ENCODE assay signal across 9 cellular contexts in the genomic region with DNA sequence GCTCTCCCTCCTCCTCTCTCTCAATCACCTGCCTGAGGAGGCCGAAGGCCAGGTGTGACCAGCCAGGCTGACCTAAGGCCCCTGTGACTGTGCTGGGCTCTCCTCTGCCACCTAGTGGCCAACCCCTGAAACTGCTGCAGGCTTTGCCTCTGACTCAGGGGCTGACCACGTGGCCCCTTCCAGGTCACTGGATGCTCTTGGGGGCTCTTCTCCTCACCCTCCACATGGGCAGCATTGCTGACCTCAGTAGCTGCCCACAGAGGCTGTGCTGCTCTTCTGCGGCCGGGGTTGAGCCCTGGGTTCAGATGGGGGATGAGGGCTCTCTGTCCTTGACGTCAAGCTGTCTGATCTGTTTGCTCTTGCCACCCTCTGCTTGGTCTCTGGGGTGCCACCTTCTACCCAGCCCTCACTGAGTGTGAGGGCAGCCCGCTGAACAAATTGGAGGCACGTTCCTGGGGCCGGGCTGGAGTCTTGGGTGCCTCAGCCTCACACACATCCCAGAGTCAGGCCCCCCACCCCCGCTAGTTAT.
DNase-seq lines count a peak whose midpoint lies in the region; ATAC-seq and TF ChIP-seq lines count a peak whose summit lies in the region.
"Had no signal": no experiment of that assay in that cellular context is flagged by ENCODE, and none has a peak within 500 bp of the region (broad histone marks: within the 10 kb centered on the region; RNA-seq: fewer than 3 reads in every experiment).

No MANE protein-coding gene starts in this region.

- no peaks in the 10 kb centered on the region for H3K4me1 Mint-ChIP-seq in activated CD4-positive, alpha-beta memory T cell treated with anti-CD3 and anti-CD28 coated beads, Interleukin-2, amount 10 ng/mL, durations not matched to agents 7 days and 5 days
- no peaks in the 10 kb centered on the region for H3K4me1 Mint-ChIP-seq in naive thymus-derived CD8-positive, alpha-beta T cell

- POLR2A ChIA-PET in activated CD4-positive, alpha-beta memory T cell treated with anti-CD3 and anti-CD28 coated beads, Interleukin-2, amount 10 ng/mL, durations not matched to agents 7 days and 5 days (lab: Charles Lee): no interaction called here
- POLR2A ChIA-PET in naive thymus-derived CD8-positive, alpha-beta T cell (lab: Charles Lee): no interaction called here

- peak; percentile 92 to 99 for TF ChIP-seq CTCF in tibial artery (IDR thresholded peaks at IDR 0.05)

- peaks cover 7% of the 10 kb centered on the region for H3K27me3 Mint-ChIP-seq in activated CD4-positive, alpha-beta memory T cell treated with anti-CD3 and anti-CD28 coated beads, Interleukin-2, amount 10 ng/mL, durations not matched to agents 7 days and 5 days
- H3K27me3 Mint-ChIP-seq in naive thymus-derived CD8-positive, alpha-beta T cell: peaks cover 7 to 53% (median 22%) of the 10 kb centered on the region in 5 donors

- H3K4me3 ChIP-seq in tibial artery: no peak overlapping the region
- H3K4me3 ChIP-seq: SJSA1 had no signal

- H3K27ac ChIP-seq in tibial artery: no peak overlapping the region
- H3K27ac ChIP-seq: SJSA1 had no signal

- no peaks in the 10 kb centered on the region for H3K36me3 ChIP-seq in tibial artery
- H3K36me3 ChIP-seq: SJSA1 had no signal

- peak; percentile 68 for ATAC-seq in GM21526 (IDR thresholded peaks at IDR 0.05; ENCODE audit: low FRiP score, unreplicated experiment)
- peak; percentile 81 for ATAC-seq in esophagus mucosa
- peak in 1 of 2 donors; percentile 40 for ATAC-seq in naive thymus-derived CD8-positive, alpha-beta T cell

- H3K36me3 Mint-ChIP-seq in activated CD4-positive, alpha-beta memory T cell treated with anti-CD3 and anti-CD28 coated beads, Interleukin-2, amount 10 ng/mL, durations not matched to agents 7 days and 5 days (ENCODE audit: low read depth): no peaks in the 10 kb centered on the region
- peaks cover 0 to 9% (median 0%) of the 10 kb centered on the region in 3 donors for H3K36me3 Mint-ChIP-seq in naive thymus-derived CD8-positive, alpha-beta T cell

- CTCF ChIA-PET in activated CD4-positive, alpha-beta memory T cell treated with anti-CD3 and anti-CD28 coated beads, Interleukin-2, amount 10 ng/mL, durations not matched to agents 7 days and 5 days (lab: Charles Lee): no interaction called here

- no peak overlapping the region for H3K27ac Mint-ChIP-seq in activated CD4-positive, alpha-beta memory T cell treated with anti-CD3 and anti-CD28 coated beads, Interleukin-2, amount 10 ng/mL, durations not matched to agents 7 days and 5 days
- H3K27ac Mint-ChIP-seq in naive thymus-derived CD8-positive, alpha-beta T cell: no peak overlapping the region

- no peaks in the 10 kb centered on the region for H3K9me3 ChIP-seq in tibial artery
- H3K9me3 ChIP-seq: SJSA1 had no signal

- no peak overlapping the region for H3K4me3 Mint-ChIP-seq in activated CD4-positive, alpha-beta memory T cell treated with anti-CD3 and anti-CD28 coated beads, Interleukin-2, amount 10 ng/mL, durations not matched to agents 7 days and 5 days
- H3K4me3 Mint-ChIP-seq in naive thymus-derived CD8-positive, alpha-beta T cell: no peak overlapping the region

- peaks cover 0 to 14% (median 4%) of the 10 kb centered on the region in 4 donors for H3K4me1 ChIP-seq in tibial artery

- H3K9me3 Mint-ChIP-seq in activated CD4-positive, alpha-beta memory T cell treated with anti-CD3 and anti-CD28 coated beads, Interleukin-2, amount 10 ng/mL, durations not matched to agents 7 days and 5 days: no peaks in the 10 kb centered on the region
- peaks cover 2 to 15% (median 11%) of the 10 kb centered on the region in 9 donors for H3K9me3 Mint-ChIP-seq in naive thymus-derived CD8-positive, alpha-beta T cell

- DNase-seq in COLO829 (ENCODE audit: low spot score) (peak; percentile 49), NCI-H1105 treated with DMSO at 0.1 percent for 48 hours (lab: John Stamatoyannopoulos, UW) (peak; percentile 38), tibial artery (peak; percentile 48 to 74), NCI-H2171 treated with DMSO at 0.1 percent for 48 hours (lab: John Stamatoyannopoulos, UW) (no peak)
- DNase-seq in activated CD4-positive, alpha-beta memory T cell treated with anti-CD3 and anti-CD28 coated beads, Interleukin-2, amount 10 ng/mL, durations not matched to agents 7 days and 5 days: peak; percentile 47
- peak in 7 of 10 donors; percentile 13 to 42 (median 34) for DNase-seq in naive thymus-derived CD8-positive, alpha-beta T cell

- peaks cover 0 to 44% of the 10 kb centered on the region in 2 donors for H3K27me3 ChIP-seq in tibial artery
- H3K27me3 ChIP-seq: SJSA1 had no signal

- intact Hi-C loops in tibial artery (cut with DNase I; ENCODE audit: low total_unique reads): no loop called here
